ENCODE assay signal across 2 cellular contexts in the genomic region with DNA sequence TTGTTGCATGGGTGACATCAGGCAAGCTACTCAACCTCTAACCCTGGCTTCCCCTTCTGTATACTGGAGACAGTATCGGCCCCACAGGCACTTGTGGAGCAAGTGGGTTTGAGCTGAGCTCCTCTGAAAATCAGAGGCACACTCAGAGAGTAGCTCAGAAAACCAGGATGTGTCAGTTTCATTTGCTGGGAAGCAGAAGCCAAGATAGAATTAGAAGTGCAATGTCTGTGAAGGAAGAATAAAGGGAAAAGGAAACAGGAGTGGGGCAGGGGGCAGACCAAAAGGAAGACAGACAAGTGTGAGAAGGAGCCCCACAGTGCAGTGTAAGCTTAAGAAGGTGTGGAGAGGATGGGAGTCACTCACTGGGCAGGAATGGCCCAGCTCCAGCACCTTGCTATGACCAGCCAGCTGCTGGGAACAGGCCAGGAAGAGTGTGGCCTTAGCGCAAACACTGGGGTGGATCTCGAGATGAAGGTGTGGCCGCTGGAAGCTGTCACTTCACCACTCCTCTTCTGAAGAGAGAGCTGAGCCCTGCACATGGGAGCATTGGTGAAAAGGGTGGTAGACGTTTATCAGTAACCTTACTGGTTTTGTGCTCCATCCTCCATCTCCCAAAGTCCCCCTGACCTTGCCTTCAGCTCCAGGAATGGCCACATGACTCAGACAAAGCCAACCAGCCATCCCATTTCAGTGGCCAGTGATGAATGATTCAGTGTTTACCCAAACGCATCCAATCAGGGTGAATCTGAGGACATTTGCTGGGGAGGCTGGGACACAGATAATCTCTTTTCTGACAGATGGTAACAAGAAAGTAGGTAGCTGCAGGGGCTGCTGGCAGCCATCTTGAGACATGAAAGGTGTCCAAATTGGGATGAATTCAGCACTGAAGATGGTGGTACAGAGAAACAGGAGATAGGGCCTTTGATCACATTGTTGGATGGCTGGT.
TF ChIP-seq lines count a peak whose summit lies in the region.

No MANE protein-coding gene starts in this region.

TF ChIP-seq in SK-N-SH treated with all-trans-retinoic acid at 6 μM for 48 hours, 23 proteins besides CTCF, POLR2A, EP300 and RAD21 (continued from another document):
- TF ChIP-seq, protein P1, sequence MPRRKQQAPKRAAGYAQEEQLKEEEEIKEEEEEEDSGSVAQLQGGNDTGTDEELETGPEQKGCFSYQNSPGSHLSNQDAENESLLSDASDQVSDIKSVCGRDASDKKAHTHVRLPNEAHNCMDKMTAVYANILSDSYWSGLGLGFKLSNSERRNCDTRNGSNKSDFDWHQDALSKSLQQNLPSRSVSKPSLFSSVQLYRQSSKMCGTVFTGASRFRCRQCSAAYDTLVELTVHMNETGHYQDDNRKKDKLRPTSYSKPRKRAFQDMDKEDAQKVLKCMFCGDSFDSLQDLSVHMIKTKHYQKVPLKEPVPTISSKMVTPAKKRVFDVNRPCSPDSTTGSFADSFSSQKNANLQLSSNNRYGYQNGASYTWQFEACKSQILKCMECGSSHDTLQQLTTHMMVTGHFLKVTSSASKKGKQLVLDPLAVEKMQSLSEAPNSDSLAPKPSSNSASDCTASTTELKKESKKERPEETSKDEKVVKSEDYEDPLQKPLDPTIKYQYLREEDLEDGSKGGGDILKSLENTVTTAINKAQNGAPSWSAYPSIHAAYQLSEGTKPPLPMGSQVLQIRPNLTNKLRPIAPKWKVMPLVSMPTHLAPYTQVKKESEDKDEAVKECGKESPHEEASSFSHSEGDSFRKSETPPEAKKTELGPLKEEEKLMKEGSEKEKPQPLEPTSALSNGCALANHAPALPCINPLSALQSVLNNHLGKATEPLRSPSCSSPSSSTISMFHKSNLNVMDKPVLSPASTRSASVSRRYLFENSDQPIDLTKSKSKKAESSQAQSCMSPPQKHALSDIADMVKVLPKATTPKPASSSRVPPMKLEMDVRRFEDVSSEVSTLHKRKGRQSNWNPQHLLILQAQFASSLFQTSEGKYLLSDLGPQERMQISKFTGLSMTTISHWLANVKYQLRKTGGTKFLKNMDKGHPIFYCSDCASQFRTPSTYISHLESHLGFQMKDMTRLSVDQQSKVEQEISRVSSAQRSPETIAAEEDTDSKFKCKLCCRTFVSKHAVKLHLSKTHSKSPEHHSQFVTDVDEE (CRISPR knock-in tag; IDR thresholded peaks at IDR 0.05), result no peak
- no peak for TF ChIP-seq ARNTL (CRISPR knock-in tag; IDR thresholded peaks at IDR 0.05; ENCODE audit: borderline replicate concordance, low read depth)
- TF ChIP-seq PPARA (CRISPR knock-in tag; IDR thresholded peaks at IDR 0.05; ENCODE audit: borderline replicate concordance), result no peak
- no peak for TF ChIP-seq OSR1 (CRISPR knock-in tag; IDR thresholded peaks at IDR 0.05)
- TF ChIP-seq SNAI2 (CRISPR knock-in tag; IDR thresholded peaks at IDR 0.05), result no peak
- TF ChIP-seq GLIS3 (CRISPR knock-in tag; IDR thresholded peaks at IDR 0.05), result no peak
- TF ChIP-seq ZNF565 (CRISPR knock-in tag; conservative IDR thresholded peaks at IDR 0.05; ENCODE audit: low read depth), result no peak

TF ChIP-seq in SK-N-SH, 30 proteins besides CTCF, POLR2A, EP300 and RAD21 (continued from another document):
- TF ChIP-seq, protein P2, sequence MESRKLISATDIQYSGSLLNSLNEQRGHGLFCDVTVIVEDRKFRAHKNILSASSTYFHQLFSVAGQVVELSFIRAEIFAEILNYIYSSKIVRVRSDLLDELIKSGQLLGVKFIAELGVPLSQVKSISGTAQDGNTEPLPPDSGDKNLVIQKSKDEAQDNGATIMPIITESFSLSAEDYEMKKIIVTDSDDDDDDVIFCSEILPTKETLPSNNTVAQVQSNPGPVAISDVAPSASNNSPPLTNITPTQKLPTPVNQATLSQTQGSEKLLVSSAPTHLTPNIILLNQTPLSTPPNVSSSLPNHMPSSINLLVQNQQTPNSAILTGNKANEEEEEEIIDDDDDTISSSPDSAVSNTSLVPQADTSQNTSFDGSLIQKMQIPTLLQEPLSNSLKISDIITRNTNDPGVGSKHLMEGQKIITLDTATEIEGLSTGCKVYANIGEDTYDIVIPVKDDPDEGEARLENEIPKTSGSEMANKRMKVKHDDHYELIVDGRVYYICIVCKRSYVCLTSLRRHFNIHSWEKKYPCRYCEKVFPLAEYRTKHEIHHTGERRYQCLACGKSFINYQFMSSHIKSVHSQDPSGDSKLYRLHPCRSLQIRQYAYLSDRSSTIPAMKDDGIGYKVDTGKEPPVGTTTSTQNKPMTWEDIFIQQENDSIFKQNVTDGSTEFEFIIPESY (IDR thresholded peaks at IDR 0.05; ENCODE audit: borderline replicate concordance, low read depth), result no peak
- TF ChIP-seq, protein P3, sequence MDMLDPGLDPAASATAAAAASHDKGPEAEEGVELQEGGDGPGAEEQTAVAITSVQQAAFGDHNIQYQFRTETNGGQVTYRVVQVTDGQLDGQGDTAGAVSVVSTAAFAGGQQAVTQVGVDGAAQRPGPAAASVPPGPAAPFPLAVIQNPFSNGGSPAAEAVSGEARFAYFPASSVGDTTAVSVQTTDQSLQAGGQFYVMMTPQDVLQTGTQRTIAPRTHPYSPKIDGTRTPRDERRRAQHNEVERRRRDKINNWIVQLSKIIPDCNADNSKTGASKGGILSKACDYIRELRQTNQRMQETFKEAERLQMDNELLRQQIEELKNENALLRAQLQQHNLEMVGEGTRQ (IDR thresholded peaks at IDR 0.05; ENCODE audit: borderline replicate concordance, low read depth, low read length), result no peak
- TF ChIP-seq MEF2A (IDR thresholded peaks at IDR 0.05; ENCODE audit: borderline replicate concordance, low read depth), result no peak
- TF ChIP-seq FOSL2 (IDR thresholded peaks at IDR 0.05; ENCODE audit: borderline replicate concordance, low read depth), result no peak
- no peak for TF ChIP-seq SIN3A (IDR thresholded peaks at IDR 0.05; ENCODE audit: borderline replicate concordance, low read depth, low read length)
- no peak for TF ChIP-seq MXI1 (IDR thresholded peaks at IDR 0.05; ENCODE audit: low read depth, low read length)
- TF ChIP-seq, protein P4, sequence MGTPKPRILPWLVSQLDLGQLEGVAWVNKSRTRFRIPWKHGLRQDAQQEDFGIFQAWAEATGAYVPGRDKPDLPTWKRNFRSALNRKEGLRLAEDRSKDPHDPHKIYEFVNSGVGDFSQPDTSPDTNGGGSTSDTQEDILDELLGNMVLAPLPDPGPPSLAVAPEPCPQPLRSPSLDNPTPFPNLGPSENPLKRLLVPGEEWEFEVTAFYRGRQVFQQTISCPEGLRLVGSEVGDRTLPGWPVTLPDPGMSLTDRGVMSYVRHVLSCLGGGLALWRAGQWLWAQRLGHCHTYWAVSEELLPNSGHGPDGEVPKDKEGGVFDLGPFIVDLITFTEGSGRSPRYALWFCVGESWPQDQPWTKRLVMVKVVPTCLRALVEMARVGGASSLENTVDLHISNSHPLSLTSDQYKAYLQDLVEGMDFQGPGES (IDR thresholded peaks at IDR 0.05; ENCODE audit: low read depth, low read length), result no peak
- TF ChIP-seq YY1 (IDR thresholded peaks at IDR 0.05; ENCODE audit: low read depth), result no peak
- TF ChIP-seq GABPA (IDR thresholded peaks at IDR 0.05; ENCODE audit: low read depth), result no peak
- TF ChIP-seq EZH2phosphoT487 (IDR thresholded peaks at IDR 0.05; ENCODE audit: borderline replicate concordance, low read depth), result no peak
- TF ChIP-seq, protein P5, sequence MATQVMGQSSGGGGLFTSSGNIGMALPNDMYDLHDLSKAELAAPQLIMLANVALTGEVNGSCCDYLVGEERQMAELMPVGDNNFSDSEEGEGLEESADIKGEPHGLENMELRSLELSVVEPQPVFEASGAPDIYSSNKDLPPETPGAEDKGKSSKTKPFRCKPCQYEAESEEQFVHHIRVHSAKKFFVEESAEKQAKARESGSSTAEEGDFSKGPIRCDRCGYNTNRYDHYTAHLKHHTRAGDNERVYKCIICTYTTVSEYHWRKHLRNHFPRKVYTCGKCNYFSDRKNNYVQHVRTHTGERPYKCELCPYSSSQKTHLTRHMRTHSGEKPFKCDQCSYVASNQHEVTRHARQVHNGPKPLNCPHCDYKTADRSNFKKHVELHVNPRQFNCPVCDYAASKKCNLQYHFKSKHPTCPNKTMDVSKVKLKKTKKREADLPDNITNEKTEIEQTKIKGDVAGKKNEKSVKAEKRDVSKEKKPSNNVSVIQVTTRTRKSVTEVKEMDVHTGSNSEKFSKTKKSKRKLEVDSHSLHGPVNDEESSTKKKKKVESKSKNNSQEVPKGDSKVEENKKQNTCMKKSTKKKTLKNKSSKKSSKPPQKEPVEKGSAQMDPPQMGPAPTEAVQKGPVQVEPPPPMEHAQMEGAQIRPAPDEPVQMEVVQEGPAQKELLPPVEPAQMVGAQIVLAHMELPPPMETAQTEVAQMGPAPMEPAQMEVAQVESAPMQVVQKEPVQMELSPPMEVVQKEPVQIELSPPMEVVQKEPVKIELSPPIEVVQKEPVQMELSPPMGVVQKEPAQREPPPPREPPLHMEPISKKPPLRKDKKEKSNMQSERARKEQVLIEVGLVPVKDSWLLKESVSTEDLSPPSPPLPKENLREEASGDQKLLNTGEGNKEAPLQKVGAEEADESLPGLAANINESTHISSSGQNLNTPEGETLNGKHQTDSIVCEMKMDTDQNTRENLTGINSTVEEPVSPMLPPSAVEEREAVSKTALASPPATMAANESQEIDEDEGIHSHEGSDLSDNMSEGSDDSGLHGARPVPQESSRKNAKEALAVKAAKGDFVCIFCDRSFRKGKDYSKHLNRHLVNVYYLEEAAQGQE (IDR thresholded peaks at IDR 0.05; ENCODE audit: low read depth, low read length), result no peak
- TF ChIP-seq GATA2 (CRISPR knock-in tag; IDR thresholded peaks at IDR 0.05), result no peak
- no peak for TF ChIP-seq RCOR1 (IDR thresholded peaks at IDR 0.05; ENCODE audit: low read length)
- no peak for TF ChIP-seq FOXM1 (IDR thresholded peaks at IDR 0.05; ENCODE audit: low read depth)
- no peak for TF ChIP-seq NRF1 (IDR thresholded peaks at IDR 0.05; ENCODE audit: low read depth, low read length)
